In the genomic region with DNA sequence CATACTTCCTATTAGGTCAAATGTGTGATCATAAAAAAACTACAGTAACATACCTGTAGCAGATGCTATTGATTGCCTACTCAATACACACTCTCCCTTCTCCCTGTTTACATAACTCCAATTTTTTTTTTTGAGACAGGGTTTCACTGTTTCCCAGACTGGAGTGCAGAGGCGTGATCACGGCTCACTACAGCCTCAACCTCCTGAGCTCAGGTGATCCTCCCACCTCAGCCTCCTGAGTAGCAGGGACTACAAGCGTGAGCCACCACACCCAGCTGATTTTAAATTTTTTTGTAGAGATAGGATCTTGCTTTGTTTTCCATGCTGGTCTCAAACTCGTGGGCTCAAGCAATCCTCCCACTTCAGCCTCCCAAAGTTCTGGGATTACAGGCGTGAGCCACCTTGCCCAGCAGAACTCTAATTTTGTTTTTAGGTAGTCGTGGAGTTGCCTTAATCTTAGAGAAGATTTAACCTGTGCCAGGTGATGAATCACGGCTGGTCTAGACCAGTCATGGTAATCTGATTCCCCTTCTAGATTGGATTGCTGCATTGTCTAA, we compare ENCODE assay signal across 19 cellular contexts.
"Had no signal": no experiment of that assay in that cellular context is flagged by ENCODE, and none has a peak within 500 bp of the region (broad histone marks: within the 10 kb centered on the region; RNA-seq: fewer than 3 reads in every experiment).

No MANE protein-coding gene starts in this region.

- H3K4me3 Mint-ChIP-seq: activated naive CD4-positive, alpha-beta T cell treated with anti-CD3 and anti-CD28 coated beads, Interleukin-2, amount 10 ng/mL, durations not matched to agents 7 days and 5 days; neural crest cell; stimulated activated naive CD8-positive, alpha-beta T cell treated with anti-CD3 and anti-CD28 coated beads, Interleukin-15, amount 100 ng/mL, for 72 hours had no signal

- H3K36me3 Mint-ChIP-seq: activated naive CD4-positive, alpha-beta T cell treated with anti-CD3 and anti-CD28 coated beads, Interleukin-2, amount 10 ng/mL, durations not matched to agents 7 days and 5 days had no signal

- H3K4me3 ChIP-seq: ascending aorta, prostate gland, skin epidermis, suprapubic skin, transverse colon, vagina had no signal

- H3K27me3 ChIP-seq: ascending aorta, suprapubic skin, transverse colon, vagina had no signal

- DNase-seq: activated CD4-positive, alpha-beta T cell treated with anti-CD3 and anti-CD28 coated beads, Interleukin-2, amount 50 U/mL, for 1 hour; activated CD8-positive, alpha-beta memory T cell treated with anti-CD3 and anti-CD28 coated beads, Interleukin-2, amount 50 U/mL, for 4 hours; activated effector memory CD4-positive, alpha-beta T cell treated with Interleukin-2 at 50 U/mL for 16 hours; activated naive CD4-positive, alpha-beta T cell treated with anti-CD3 and anti-CD28 coated beads, Interleukin-2, amount 10 ng/mL, durations not matched to agents 7 days and 5 days; activated T-cell treated with anti-CD3 and anti-CD28 coated beads, Interleukin-2, amount 50 U/mL, for 48 hours; dermis blood vessel endothelial cell; effector memory CD4-positive, alpha-beta T cell; left ventricle myocardium superior; right cardiac atrium; stimulated activated naive CD8-positive, alpha-beta T cell treated with anti-CD3 and anti-CD28 coated beads, Interleukin-15, amount 100 ng/mL, for 72 hours; T-helper 9 cell; transverse colon had no signal

- H3K9me3 Mint-ChIP-seq: activated naive CD4-positive, alpha-beta T cell treated with anti-CD3 and anti-CD28 coated beads, Interleukin-2, amount 10 ng/mL, durations not matched to agents 7 days and 5 days; neural crest cell; stimulated activated naive CD8-positive, alpha-beta T cell treated with anti-CD3 and anti-CD28 coated beads, Interleukin-15, amount 100 ng/mL, for 72 hours had no signal

- H3K4me1 Mint-ChIP-seq: activated naive CD4-positive, alpha-beta T cell treated with anti-CD3 and anti-CD28 coated beads, Interleukin-2, amount 10 ng/mL, durations not matched to agents 7 days and 5 days; neural crest cell; stimulated activated naive CD8-positive, alpha-beta T cell treated with anti-CD3 and anti-CD28 coated beads, Interleukin-15, amount 100 ng/mL, for 72 hours had no signal

- FAIRE-seq: endothelial cell of umbilical vein had no signal

- H3K36me3 ChIP-seq: ascending aorta, prostate gland, suprapubic skin, transverse colon, vagina had no signal

- ATAC-seq: left ventricle myocardium superior; right cardiac atrium; stimulated activated naive CD8-positive, alpha-beta T cell treated with anti-CD3 and anti-CD28 coated beads, Interleukin-15, amount 100 ng/mL, for 72 hours had no signal

- H3K27me3 Mint-ChIP-seq: stimulated activated naive CD8-positive, alpha-beta T cell treated with anti-CD3 and anti-CD28 coated beads, Interleukin-15, amount 100 ng/mL, for 72 hours had no signal

- H3K27ac Mint-ChIP-seq: activated naive CD4-positive, alpha-beta T cell treated with anti-CD3 and anti-CD28 coated beads, Interleukin-2, amount 10 ng/mL, durations not matched to agents 7 days and 5 days; stimulated activated naive CD8-positive, alpha-beta T cell treated with anti-CD3 and anti-CD28 coated beads, Interleukin-15, amount 100 ng/mL, for 72 hours had no signal
